17 cellular contexts compared by ENCODE assay signal in genomic region chr6:52918027-52918722, GRCh38. TPM values are rescaled to one million over a fixed set of nuclear protein-coding genes. Genes with fewer than 3 reads are reported as not detected.
DNase-seq lines count a peak whose midpoint lies in the region; ATAC-seq, FAIRE-seq and TF ChIP-seq lines count a peak whose summit lies in the region.
"Not testable (repeated sequence)": the region's sequence is repeated elsewhere in the genome, so short reads cannot be mapped to it uniquely, and the experiment has no call there.
"Had no signal": no experiment of that assay in that cellular context is flagged by ENCODE, and none has a peak within 500 bp of the region (broad histone marks: within the 10 kb centered on the region; RNA-seq: fewer than 3 reads in every experiment).

No MANE protein-coding gene starts in this region.

- intact Hi-C loops in Caco-2 (cut with micrococcal nuclease; ENCODE audit: unreplicated experiment): loop anchor here (1.0 to 2.0 kb wide), 2 partner anchors 28 to 59 kb away; no protein-coding TSS in a partner anchor
- intact Hi-C loops in Panc1 (cut with micrococcal nuclease; ENCODE audit: unreplicated experiment); pancreas (cut with DNase I); upper lobe of right lung (cut with DNase I): not testable (repeated sequence)

- H3K27ac Mint-ChIP-seq in Caco-2 (ENCODE audit: unreplicated experiment): peak overlapping the region; percentile 58

- not testable (repeated sequence) for H3K4me3 ChIP-seq in Caco-2 (ENCODE audit: low read depth, low read length); HEK293 (ENCODE audit: low read depth, low read length); Panc1 (ENCODE audit: low read depth in 2 of 2, low read length in 2 of 2); pancreas; upper lobe of right lung

- H3K4me1 Mint-ChIP-seq in Caco-2 (ENCODE audit: low read depth, unreplicated experiment): peaks cover 31% of the 10 kb centered on the region

- in situ Hi-C loops in Panc1 (cut with HindIII; ENCODE audit: low pct_unique_long_range_greater_than_20kb, low sequenced_read_pairs): not testable (repeated sequence)

- H3K36me3 ChIP-seq in Caco-2 (ENCODE audit: control insufficient read depth, insufficient read depth, low read length); HEK293 (ENCODE audit: control insufficient read depth in 2 of 2, insufficient read depth in 1 of 2, low read length in 2 of 2); Panc1 (ENCODE audit: control insufficient read depth, insufficient read depth, low read length); pancreas; upper lobe of right lung: not testable (repeated sequence)

- H3K36me3 Mint-ChIP-seq in Caco-2 (ENCODE audit: insufficient read depth, unreplicated experiment): not testable (repeated sequence)

- H3K27me3 Mint-ChIP-seq in Caco-2 (ENCODE audit: insufficient read depth, unreplicated experiment): not testable (repeated sequence)

- TF ChIP-seq CTCF in Caco-2 (IDR thresholded peaks at IDR 0.05; ENCODE audit: insufficient read depth in 1 of 2, low read depth in 1 of 2, low read length in 1 of 2, severe bottlenecking in 1 of 2, unreplicated experiment in 1 of 2); HEK293 (tag by site-specific recombination; IDR thresholded peaks at IDR 0.05); Panc1 (IDR thresholded peaks at IDR 0.05); pancreas (IDR thresholded peaks at IDR 0.05); upper lobe of right lung (IDR thresholded peaks at IDR 0.05): not testable (repeated sequence)

- FAIRE-seq in pancreas (lab: Jason Lieb, UNC): not testable (repeated sequence)

- H3K9me3 Mint-ChIP-seq in Caco-2 (ENCODE audit: unreplicated experiment): not testable (repeated sequence)

- H3K27me3 ChIP-seq in Caco-2 (replicated peaks; ENCODE audit: control insufficient read depth, insufficient read depth, low read length); Panc1 (ENCODE audit: control insufficient read depth, insufficient read depth, low read length); pancreas; upper lobe of right lung: not testable (repeated sequence)

- WGBS in pancreas, 2 donors: 45 to 57% methylated on average over 9 of the region's 9 CpGs

- H3K4me3 Mint-ChIP-seq in Caco-2 (ENCODE audit: unreplicated experiment): peak overlapping the region; percentile 49

- POLR2A ChIA-PET in Caco-2 (lab: Charles Lee); HEK293 (lab: Yijun Ruan, JAX): not testable (repeated sequence)
- POLR2A ChIA-PET in Panc1 (lab: Charles Lee): interaction anchor here (0.6 kb wide), 1 partner anchor 12 kb away, joined by 3 read pairs; no protein-coding TSS in a partner anchor

- not testable (repeated sequence) for BruUV-seq in Caco-2 (replicated peaks; lab: Mats Ljungman, UMichigan); Panc1 (replicated peaks; lab: Mats Ljungman, UMichigan)

- ATAC-seq in Panc1: peak; percentile 85
- ATAC-seq in pancreas: peak; percentile 83 to 99 (median 94)
- peak; percentile 34 for ATAC-seq in upper lobe of right lung

- DNase-seq in Caco-2 (peak; percentile 84), amniotic stem cell (lab: John Stamatoyannopoulos, UW) (peak; percentile 86), epidermal melanocyte (ENCODE audit: insufficient read length, low spot score) (peak; percentile 44), hepatic stellate cell (ENCODE audit: low spot score) (peak; percentile 27), pancreas (peak in 4 of 6 donors; percentile 26 to 68 (median 46))
- not testable (repeated sequence) for DNase-seq in Panc1 (ENCODE audit: low read depth, low spot score); upper lobe of right lung

- H3K4me1 ChIP-seq in Caco-2 (peaks cover 44% of the 10 kb centered on the region), pancreas (peaks cover 0 to 14% (median 10%) of the 10 kb centered on the region in 3 donors)
- not testable (repeated sequence) for H3K4me1 ChIP-seq in HEK293 (ENCODE audit: control insufficient read depth, insufficient read depth, low read length); Panc1 (ENCODE audit: control insufficient read depth, insufficient read depth, low read length); upper lobe of right lung

- not testable (repeated sequence) for H3K27ac ChIP-seq in HEK293 (ENCODE audit: extremely low read depth, low read depth, low read length); Panc1 (ENCODE audit: low read length)
- H3K27ac ChIP-seq in pancreas: peak overlapping the region; percentile 2 to 73 (median 50)
- H3K27ac ChIP-seq in upper lobe of right lung: peak overlapping the region; percentile 58

- CTCF ChIA-PET in Caco-2 (lab: Charles Lee) (interaction anchor here (0.9 kb wide), 1 partner anchor 193 kb away, joined by 4 read pairs; no protein-coding TSS in a partner anchor), HEK293 (lab: Yijun Ruan, JAX) (interaction anchor here (0.7 kb wide), 1 partner anchor 10 kb away, joined by 3 read pairs; no protein-coding TSS in a partner anchor)
- CTCF ChIA-PET in Panc1 (lab: Charles Lee): not testable (repeated sequence)

- H3K9me3 ChIP-seq in Caco-2; HEK293 (ENCODE audit: control insufficient read depth, insufficient read depth, low read depth, low read length); Panc1 (ENCODE audit: control insufficient read depth, insufficient read depth, low read depth, low read length); pancreas; upper lobe of right lung: not testable (repeated sequence)

TF ChIP-seq in HEK293, 187 proteins besides CTCF, POLR2A, EP300 and RAD21:
- TF ChIP-seq TCF7L2 (IDR thresholded peaks at IDR 0.05; ENCODE audit: borderline replicate concordance, low read depth, low read length) (peak; percentile 84), FEZF1 (tag by site-specific recombination; IDR thresholded peaks at IDR 0.05) (peak; percentile 80)
TF ChIP-seq in HEK293: peak in this region for 2; not testable (repeated sequence) for 185.

RNA-seq across cellular contexts. Expression of gene GSTA3, which starts 8.7 kb away (rescaled TPM):
- total RNA-seq in Caco-2 (2022): not detected in 2 replicates
- not detected for total RNA-seq in Panc1 (2021; ENCODE audit: unreplicated experiment)
- not detected for polyA plus RNA-seq in Panc1 (2012; ENCODE audit: insufficient read length)
- total RNA-seq in pancreas: not detected
- not detected for polyA plus RNA-seq in pancreas
- not detected for total RNA-seq in upper lobe of right lung
- total RNA-seq: activated CD8-positive, alpha-beta memory T cell treated with anti-CD3 and anti-CD28 coated beads for 36 hours; CD4-positive, CD25-positive, alpha-beta regulatory T cell; glomerular endothelial cell; left ventricle myocardium superior; myocyte; OCI-LY7; osteocyte; spleen had no signal
- polyA plus RNA-seq: CD4-positive, CD25-positive, alpha-beta regulatory T cell; SK-N-SH; spleen had no signal

Comparison
In these comparisons a context has a peak if more than half of its experiments do, and no peak if none do; other contexts are left out.
1. ATAC-seq: peak in every context shown above with its lines; median percentile 94 in pancreas; 85 in Panc1; 34 in upper lobe of right lung.